ENCODE assay signal across 16 cellular contexts in genomic region chr3:14127516-14128161, GRCh38. TPM values are rescaled to one million over a fixed set of nuclear protein-coding genes. Genes with fewer than 3 reads are reported as not detected.
DNase-seq lines count a peak whose midpoint lies in the region; ATAC-seq and TF ChIP-seq lines count a peak whose summit lies in the region.
"Had no signal": no experiment of that assay in that cellular context is flagged by ENCODE, and none has a peak within 500 bp of the region (broad histone marks: within the 10 kb centered on the region; RNA-seq: fewer than 3 reads in every experiment).

No MANE protein-coding gene starts in this region.

- no peaks in the 10 kb centered on the region for H3K27me3 Mint-ChIP-seq in CD4-positive, alpha-beta memory T cell
- H3K27me3 Mint-ChIP-seq: memory B cell; stimulated activated naive B cell treated with anti-CD40 and anti-IgM and Interleukin-4, amounts not matched to agents 10 μg/mL and 1 μg/mL and 100 μg/mL, for 72 hours had no signal

- TF ChIP-seq CTCF in esophagus squamous epithelium (IDR thresholded peaks at IDR 0.05): no peak

- H3K4me3 ChIP-seq in CD4-positive, alpha-beta memory T cell (ENCODE audit: low read length in 2 of 2): no peak overlapping the region
- H3K4me3 ChIP-seq in esophagus squamous epithelium: no peak overlapping the region
- H3K4me3 ChIP-seq: prostate gland had no signal

- POLR2A ChIA-PET in CD4-positive, alpha-beta memory T cell (lab: Charles Lee; ENCODE audit: partially characterized antibody): interaction anchor here (11.8 to 14.1 kb wide), 2 partner anchors 18 to 48 kb away, joined by 270 to 342 read pairs; partner anchors contain the start of genes LSM3 and XPC

- TF ChIP-seq POLR2A in esophagus squamous epithelium (IDR thresholded peaks at IDR 0.05): no peak

- peaks cover 51% of the 10 kb centered on the region for H3K36me3 ChIP-seq in CD4-positive, alpha-beta memory T cell (ENCODE audit: insufficient read depth, low read length)
- H3K36me3 ChIP-seq in esophagus squamous epithelium: peaks cover 28 to 59% (median 41%) of the 10 kb centered on the region in 3 donors

- H3K9me3 ChIP-seq in CD4-positive, alpha-beta memory T cell (ENCODE audit: control insufficient read depth in 1 of 2, low read length in 2 of 2): no peaks in the 10 kb centered on the region
- no peaks in the 10 kb centered on the region for H3K9me3 ChIP-seq in esophagus squamous epithelium
- H3K9me3 ChIP-seq: prostate gland had no signal

- CTCF ChIA-PET in CD4-positive, alpha-beta memory T cell (lab: Charles Lee; ENCODE audit: partially characterized antibody): interaction anchor here (1.0 kb wide), 1 partner anchor 17 kb away, joined by 3 read pairs; no protein-coding TSS in a partner anchor

- peaks cover 32 to 56% of the 10 kb centered on the region in 2 donors for H3K36me3 Mint-ChIP-seq in CD4-positive, alpha-beta memory T cell

- peak overlapping the region in 4 of 8 donors; percentile 36 to 95 (median 59) for H3K4me3 Mint-ChIP-seq in CD4-positive, alpha-beta memory T cell
- H3K4me3 Mint-ChIP-seq: CD14-positive monocyte; memory B cell; stimulated activated naive B cell treated with anti-CD40 and anti-IgM and Interleukin-4, amounts not matched to agents 10 μg/mL and 1 μg/mL and 100 μg/mL, for 72 hours had no signal

- H3K27ac Mint-ChIP-seq in CD4-positive, alpha-beta memory T cell: peak overlapping the region in 6 of 7 donors; percentile 14 to 96 (median 54)
- H3K27ac Mint-ChIP-seq: stimulated activated naive B cell treated with anti-CD40 and anti-IgM and Interleukin-4, amounts not matched to agents 10 μg/mL and 1 μg/mL and 100 μg/mL, for 72 hours had no signal

- no peak for ATAC-seq in sciatic nerve
- no peak for ATAC-seq in GM19351 (IDR thresholded peaks at IDR 0.05; ENCODE audit: unreplicated experiment)
- ATAC-seq: stimulated activated naive B cell treated with anti-CD40 and anti-IgM and Interleukin-4, amounts not matched to agents 10 μg/mL and 1 μg/mL and 100 μg/mL, for 72 hours had no signal

- peaks cover 38% of the 10 kb centered on the region for H3K4me1 ChIP-seq in CD4-positive, alpha-beta memory T cell (ENCODE audit: insufficient read depth, low read length)
- H3K4me1 ChIP-seq in esophagus squamous epithelium: peaks cover 24 to 57% (median 32%) of the 10 kb centered on the region in 3 donors

- H3K4me1 Mint-ChIP-seq in CD4-positive, alpha-beta memory T cell: peaks cover 35 to 64% (median 47%) of the 10 kb centered on the region in 4 donors

- intact Hi-C loops in CD4-positive, alpha-beta memory T cell (cut with micrococcal nuclease): loop anchor here (10.0 kb wide), 1 partner anchor 473 kb away; no protein-coding TSS in a partner anchor
- intact Hi-C loops in esophagus squamous epithelium (cut with DNase I): no loop called here
- intact Hi-C loops in sciatic nerve (cut with DNase I): no loop called here

- H3K9me3 Mint-ChIP-seq in CD4-positive, alpha-beta memory T cell: no peaks in the 10 kb centered on the region
- H3K9me3 Mint-ChIP-seq: CD14-positive monocyte, memory B cell had no signal

- 85 to 89% methylated on average over 9 to 11 of the region's 12 CpGs for WGBS in esophagus squamous epithelium, 2 donors

- H3K27me3 ChIP-seq in CD4-positive, alpha-beta memory T cell (ENCODE audit: insufficient read depth, low read length): no peaks in the 10 kb centered on the region
- no peaks in the 10 kb centered on the region for H3K27me3 ChIP-seq in esophagus squamous epithelium

- no peak overlapping the region for H3K27ac ChIP-seq in CD4-positive, alpha-beta memory T cell (ENCODE audit: low read depth, low read length)
- H3K27ac ChIP-seq in esophagus squamous epithelium: peak overlapping the region; percentile 94 to 99 (median 97)
- H3K27ac ChIP-seq: prostate gland had no signal

- no peak for DNase-seq in CD4-positive, alpha-beta memory T cell
- DNase-seq in HuH-7.5 (ENCODE audit: low spot score) (peak; percentile 5), esophagus squamous epithelium (lab: John Stamatoyannopoulos, UW) (no peak), sciatic nerve (ENCODE audit: low spot score) (peak; percentile 19), SHP77 treated with DMSO at 0.1 percent for 48 hours (lab: John Stamatoyannopoulos, UW) (no peak)
- no peak for DNase-seq in activated CD4-positive, alpha-beta T cell treated with anti-CD3 and anti-CD28 coated beads, Interleukin-2, amount 50 U/mL, for 4 hours
- DNase-seq: activated CD4-positive, alpha-beta T cell treated with anti-CD3 and anti-CD28 coated beads for 48 hours; activated naive CD4-positive, alpha-beta T cell treated with Interleukin-2 at 50 U/mL for 16 hours; GF-D8; NCI-H226; stimulated activated CD4-positive, alpha-beta T cell treated with anti-CD3 and anti-CD28 coated beads, Interleukin-2, amount 100 ng/mL, for 48 hours; stimulated activated naive B cell treated with anti-CD40 and anti-IgM and Interleukin-4, amounts not matched to agents 10 μg/mL and 1 μg/mL and 100 μg/mL, for 72 hours had no signal

RNA-seq across cellular contexts. Expression of gene TMEM43, which starts 2.8 kb away (rescaled TPM):
- total RNA-seq in CD4-positive, alpha-beta memory T cell: 10 to 100 TPM; 69.3 to 69.7 TPM
- 100 to 1,000 TPM in 1 of 2 donors, 10 to 100 TPM in 1; 83.8 to 143 TPM for polyA plus RNA-seq in CD4-positive, alpha-beta memory T cell
- total RNA-seq in esophagus squamous epithelium: 100 to 1,000 TPM in 1 of 4 donors, 10 to 100 TPM in 3; 64.0 to 140 (median 76.3) TPM
- 67.7 TPM for total RNA-seq in sciatic nerve

RNA-seq across cellular contexts. Expression of gene CHCHD4, which starts 3.0 kb away (rescaled TPM):
- 1 to 10 TPM; 7.5 to 9.3 TPM for total RNA-seq in CD4-positive, alpha-beta memory T cell
- 10 to 100 TPM; 17.4 to 17.5 TPM for polyA plus RNA-seq in CD4-positive, alpha-beta memory T cell
- total RNA-seq in esophagus squamous epithelium: 10 to 100 TPM in 3 of 4 donors, 1 to 10 TPM in 1; 4.2 to 17.8 (median 16.3) TPM
- total RNA-seq in sciatic nerve: 11.1 TPM

RNA-seq across cellular contexts. Expression of gene XPC, which starts 50.8 kb away (rescaled TPM):
- 100 to 1,000 TPM; 104 to 108 TPM for total RNA-seq in CD4-positive, alpha-beta memory T cell
- polyA plus RNA-seq in CD4-positive, alpha-beta memory T cell: 10 to 100 TPM; 32.9 to 57.5 TPM
- total RNA-seq in esophagus squamous epithelium: 10 to 100 TPM; 14.4 to 47.9 (median 30.0) TPM
- 54.2 TPM for total RNA-seq in sciatic nerve

RNA-seq across cellular contexts. Expression of gene LSM3, which starts 51.0 kb away (rescaled TPM):
- 1 to 10 TPM; 7.2 to 8.2 TPM for total RNA-seq in CD4-positive, alpha-beta memory T cell
- polyA plus RNA-seq in CD4-positive, alpha-beta memory T cell: 10 to 100 TPM; 22.1 to 30.7 TPM
- total RNA-seq in esophagus squamous epithelium: 10 to 100 TPM in 3 of 4 donors, 1 to 10 TPM in 1; 6.3 to 21.5 (median 13.7) TPM
- total RNA-seq in sciatic nerve: 8.9 TPM

Comparison
In these comparisons a context has a peak if more than half of its experiments do, and no peak if none do; other contexts are left out.
1. DNase-seq: peak in HuH-7.5 (single experiment) and sciatic nerve (single experiment); none in CD4-positive, alpha-beta memory T cell (0 of 5), esophagus squamous epithelium (single experiment), SHP77 treated with DMSO at 0.1 percent for 48 hours (single experiment) and activated CD4-positive, alpha-beta T cell treated with anti-CD3 and anti-CD28 coated beads, Interleukin-2, amount 50 U/mL, for 4 hours (0 of 2).